In genomic region chr6:42140756-42141602, GRCh38 we compare ENCODE assay signal across 11 cellular contexts. TPM values are rescaled to one million over a fixed set of nuclear protein-coding genes. Genes with fewer than 3 reads are reported as not detected.
DNase-seq lines count a peak whose midpoint lies in the region; ATAC-seq and TF ChIP-seq lines count a peak whose summit lies in the region.
"Had no signal": no experiment of that assay in that cellular context is flagged by ENCODE, and none has a peak within 500 bp of the region (broad histone marks: within the 10 kb centered on the region; RNA-seq: fewer than 3 reads in every experiment).

No MANE protein-coding gene starts in this region.

- BruUV-seq in MCF 10A (replicated peaks; lab: Mats Ljungman, UMichigan) = TSS peak; percentile 26

- H3K4me3 ChIP-seq in HUES64 (ENCODE audit: low read length) = peak overlapping the region; percentile 89
- peak overlapping the region; percentile 42 to 45 for H3K4me3 ChIP-seq in left lung
- peak overlapping the region; percentile 53 for H3K4me3 ChIP-seq in suprapubic skin

- ATAC-seq in left lung = peak; percentile 7

- H3K27me3 ChIP-seq in HUES64 (ENCODE audit: insufficient read depth, low read length) (no peaks in the 10 kb centered on the region), left lung (peaks cover 0 to 32% of the 10 kb centered on the region in 2 donors), suprapubic skin (no peaks in the 10 kb centered on the region)

- no peak for TF ChIP-seq EP300 in suprapubic skin (IDR thresholded peaks at IDR 0.05)

- peaks cover 53% of the 10 kb centered on the region for H3K4me1 ChIP-seq in HUES64 (ENCODE audit: insufficient read depth, low read length)
- H3K4me1 ChIP-seq in left lung = peaks cover 9 to 22% of the 10 kb centered on the region in 2 donors
- H3K4me1 ChIP-seq in suprapubic skin = peaks cover 64% of the 10 kb centered on the region

- H3K36me3 ChIP-seq in HUES64 (ENCODE audit: insufficient read depth, low read length) (no peaks in the 10 kb centered on the region), left lung (no peaks in the 10 kb centered on the region), suprapubic skin (no peaks in the 10 kb centered on the region)

- no peak for TF ChIP-seq POLR2A in suprapubic skin (IDR thresholded peaks at IDR 0.05)

- intact Hi-C loops in MCF 10A (cut with micrococcal nuclease) (loop anchor here (1.0 to 2.0 kb wide), 3 partner anchors 22 to 42 kb away; no protein-coding TSS in a partner anchor), left lung (cut with DNase I) (no loop called here)

- H3K27ac ChIP-seq in HUES64 (ENCODE audit: low read depth, low read length) = no peak overlapping the region
- H3K27ac ChIP-seq in left lung = peak overlapping the region; percentile 3 to 75
- H3K27ac ChIP-seq in suprapubic skin = peak overlapping the region; percentile 89

- H3K4me3 Mint-ChIP-seq in MCF 10A (ENCODE audit: unreplicated experiment) = peak overlapping the region; percentile 66

- H3K27me3 Mint-ChIP-seq in MCF 10A (ENCODE audit: insufficient read depth, unreplicated experiment) = no peaks in the 10 kb centered on the region

- peaks cover 32% of the 10 kb centered on the region for H3K4me1 Mint-ChIP-seq in MCF 10A (ENCODE audit: insufficient read depth, unreplicated experiment)

- peak overlapping the region; percentile 88 for H3K9ac ChIP-seq in HUES64 (ENCODE audit: low read depth, low read length)

- H3K9me3 ChIP-seq in HUES64 (ENCODE audit: insufficient read depth, low read depth, low read length) (no peaks in the 10 kb centered on the region), left lung (no peaks in the 10 kb centered on the region), suprapubic skin (no peaks in the 10 kb centered on the region)

- CTCF ChIA-PET in MCF 10A (lab: Yijun Ruan, JAX) = interaction anchor here (0.9 to 1.5 kb wide), 2 partner anchors 42 to 65 kb away, joined by 3 to 4 read pairs; no protein-coding TSS in a partner anchor

- WGBS in HUES64 = 68% methylated on average over 9 of the region's 9 CpGs
- WGBS in suprapubic skin = 47% methylated on average over 9 of the region's 9 CpGs

- H3K27ac Mint-ChIP-seq in MCF 10A (ENCODE audit: low read depth, unreplicated experiment) = peak overlapping the region; percentile 55

- H3K9me3 Mint-ChIP-seq in MCF 10A (ENCODE audit: unreplicated experiment) = no peaks in the 10 kb centered on the region

- peaks cover 7% of the 10 kb centered on the region for H3K36me3 Mint-ChIP-seq in MCF 10A (ENCODE audit: insufficient read depth, unreplicated experiment)

- no peak for TF ChIP-seq CTCF in MCF 10A (IDR thresholded peaks at IDR 0.05; ENCODE audit: unreplicated experiment)
- TF ChIP-seq CTCF in left lung (IDR thresholded peaks at IDR 0.05) = no peak
- no peak for TF ChIP-seq CTCF in suprapubic skin (IDR thresholded peaks at IDR 0.05)

- POLR2A ChIA-PET in MCF 10A (lab: Yijun Ruan, JAX) = interaction anchor here (0.6 to 5.8 kb wide), 10 partner anchors 18 to 353 kb away, joined by 3 to 60 read pairs (median 6); partner anchors contain the start of genes BYSL, MED20, TAF8 and TOMM6

- peak; percentile 39 for DNase-seq in MCF 10A (ENCODE audit: unreplicated experiment)
- no peak for DNase-seq in left lung
- DNase-seq in suprapubic skin (ENCODE audit: low spot score in 2 of 2) = peak in 1 of 2 donors; percentile 84
- DNase-seq in NCI-H128 (lab: John Stamatoyannopoulos, UW; ENCODE audit: unreplicated experiment) = no peak
- no peak for DNase-seq in NCI-H2029 treated with DMSO at 0.1 percent for 48 hours (lab: John Stamatoyannopoulos, UW)
- DNase-seq in COR-L47 (lab: John Stamatoyannopoulos, UW) = no peak
- no peak for DNase-seq in ecto neural progenitor cell (ENCODE audit: low spot score)
- DNase-seq: activated gamma-delta T cell treated with Interleukin-2 at 50 U/mL for 16 hours, NCI-H2227 treated with DMSO at 0.1 percent for 48 hours, T1000 had no signal

RNA-seq across cellular contexts. Expression of gene C6orf132, which starts 1.4 kb away (rescaled TPM):
- 24.7 TPM for polyA plus RNA-seq in HUES64 (2013, experiment 1 of 2)
- polyA plus RNA-seq in HUES64 (2013, experiment 2 of 2) = 18.1 TPM
- 19.5 and 31.9 TPM in 2 replicates for total RNA-seq in MCF 10A (2022)
- total RNA-seq in left lung = 10 to 100 TPM; 19.6 to 20.3 TPM
- 100 to 1,000 TPM; 112 to 150 (median 122) TPM for total RNA-seq in suprapubic skin

RNA-seq across cellular contexts. Expression of gene GUCA1A, which starts 32.2 kb away (rescaled TPM):
- polyA plus RNA-seq in HUES64 (2013, experiment 1 of 2) = 7.3 TPM
- 6.1 TPM for polyA plus RNA-seq in HUES64 (2013, experiment 2 of 2)
- total RNA-seq in MCF 10A (2022) = not detected in 2 replicates
- under 1 TPM in 1 of 2 donors, not detected in 1; 0.17 TPM for total RNA-seq in left lung
- under 1 TPM in 1 of 4 donors, not detected in 3; 0.76 TPM for total RNA-seq in suprapubic skin

RNA-seq across cellular contexts. Expression of gene GUCA1B, which starts 53.8 kb away (rescaled TPM):
- polyA plus RNA-seq in HUES64 (2013, experiment 1 of 2) = 0.20 TPM
- polyA plus RNA-seq in HUES64 (2013, experiment 2 of 2) = not detected
- total RNA-seq in MCF 10A (2022) = 0.93 and 1.2 TPM in 2 replicates
- 1 to 10 TPM in 1 of 2 donors, under 1 TPM in 1; 0.38 to 1.7 TPM for total RNA-seq in left lung
- 1 to 10 TPM in 1 of 4 donors, under 1 TPM in 2, not detected in 1; 0.47 to 4.2 (median 0.76) TPM for total RNA-seq in suprapubic skin
